1 cellular context compared by ENCODE assay signal in genomic region chr10:100038561-100039071, GRCh38.
TF ChIP-seq lines count a peak whose summit lies in the region.

No MANE protein-coding gene starts in this region.

TF ChIP-seq in HepG2, 621 proteins besides CTCF, POLR2A, EP300 and RAD21 (continued from another document and continues in another):
- TF ChIP-seq ZNF512 (CRISPR knock-in tag; IDR thresholded peaks at IDR 0.05) (no peak), ZNF775 (CRISPR knock-in tag; IDR thresholded peaks at IDR 0.05; ENCODE audit: borderline replicate concordance) (no peak), HNF4A (CRISPR knock-in tag; IDR thresholded peaks at IDR 0.05) (peak; percentile 97), KLF15 (CRISPR knock-in tag; IDR thresholded peaks at IDR 0.05; ENCODE audit: borderline replicate concordance) (no peak), SATB2 (CRISPR knock-in tag; IDR thresholded peaks at IDR 0.05) (no peak), RFX1 (IDR thresholded peaks at IDR 0.05) (no peak), EED (CRISPR knock-in tag; IDR thresholded peaks at IDR 0.05) (no peak), ZNF367 (CRISPR knock-in tag; IDR thresholded peaks at IDR 0.05; ENCODE audit: borderline replicate concordance) (no peak), BHLHE40 (IDR thresholded peaks at IDR 0.05; ENCODE audit: low read length) (no peak), MED13 (CRISPR knock-in tag; IDR thresholded peaks at IDR 0.05) (no peak), XBP1 (CRISPR knock-in tag; IDR thresholded peaks at IDR 0.05) (no peak), ZNF737 (CRISPR knock-in tag; IDR thresholded peaks at IDR 0.05; ENCODE audit: borderline replicate concordance) (no peak), SIX1 (CRISPR knock-in tag; IDR thresholded peaks at IDR 0.05; ENCODE audit: borderline replicate concordance) (no peak), ZNF589 (CRISPR knock-in tag; conservative IDR thresholded peaks at IDR 0.05) (no peak), HMGXB4 (CRISPR knock-in tag; IDR thresholded peaks at IDR 0.05; ENCODE audit: borderline replicate concordance in 1 of 2, low read depth in 1 of 2) (no peak), TARDBP (CRISPR knock-in tag; IDR thresholded peaks at IDR 0.05) (no peak), KLF16 (CRISPR knock-in tag; IDR thresholded peaks at IDR 0.05) (no peak), ZBTB7A (CRISPR knock-in tag; IDR thresholded peaks at IDR 0.05) (no peak), ZNF614 (CRISPR knock-in tag; IDR thresholded peaks at IDR 0.05; ENCODE audit: borderline replicate concordance) (no peak), ZNF543 (CRISPR knock-in tag; IDR thresholded peaks at IDR 0.05) (no peak), ARNTL (CRISPR knock-in tag; IDR thresholded peaks at IDR 0.05) (no peak), PBX3 (CRISPR knock-in tag; IDR thresholded peaks at IDR 0.05; ENCODE audit: borderline replicate concordance) (no peak), THAP7 (CRISPR knock-in tag; IDR thresholded peaks at IDR 0.05) (no peak), HOXA5 (CRISPR knock-in tag; IDR thresholded peaks at IDR 0.05) (no peak), ZNF607 (CRISPR knock-in tag; IDR thresholded peaks at IDR 0.05; ENCODE audit: borderline replicate concordance) (no peak), ZNF260 (CRISPR knock-in tag; IDR thresholded peaks at IDR 0.05; ENCODE audit: borderline replicate concordance, low read depth) (no peak), TBP (CRISPR knock-in tag; IDR thresholded peaks at IDR 0.05) (no peak), CCDC6 (CRISPR knock-in tag; IDR thresholded peaks at IDR 0.05) (no peak), ZNF678 (CRISPR knock-in tag; IDR thresholded peaks at IDR 0.05) (no peak), PRDM4 (CRISPR knock-in tag; IDR thresholded peaks at IDR 0.05; ENCODE audit: borderline replicate concordance) (no peak), MED1 (CRISPR knock-in tag; IDR thresholded peaks at IDR 0.05) (peak; percentile 53; the same call in 1 of the 2 replicates), ZNF781 (CRISPR knock-in tag; IDR thresholded peaks at IDR 0.05; ENCODE audit: borderline replicate concordance, not compliant biosample characterization) (no peak), ZMYM2 (CRISPR knock-in tag; IDR thresholded peaks at IDR 0.05) (peak; percentile 80; the same call in 1 of the 2 replicates), DRAP1 (CRISPR knock-in tag; IDR thresholded peaks at IDR 0.05) (peak; percentile 33; the same call in 1 of the 2 replicates), ZNF766 (CRISPR knock-in tag; IDR thresholded peaks at IDR 0.05; ENCODE audit: borderline replicate concordance) (no peak), MTA3 (CRISPR knock-in tag; IDR thresholded peaks at IDR 0.05) (no peak), CSRNP1 (CRISPR knock-in tag; IDR thresholded peaks at IDR 0.05) (no peak), ZSCAN25 (CRISPR knock-in tag; IDR thresholded peaks at IDR 0.05) (peak; percentile 53; the same call in 1 of the 2 replicates), MED8 (CRISPR knock-in tag; IDR thresholded peaks at IDR 0.05; ENCODE audit: insufficient replicate concordance) (no peak), SMC3 (IDR thresholded peaks at IDR 0.05; ENCODE audit: low read length) (no peak)
- TF ChIP-seq, protein P1, sequence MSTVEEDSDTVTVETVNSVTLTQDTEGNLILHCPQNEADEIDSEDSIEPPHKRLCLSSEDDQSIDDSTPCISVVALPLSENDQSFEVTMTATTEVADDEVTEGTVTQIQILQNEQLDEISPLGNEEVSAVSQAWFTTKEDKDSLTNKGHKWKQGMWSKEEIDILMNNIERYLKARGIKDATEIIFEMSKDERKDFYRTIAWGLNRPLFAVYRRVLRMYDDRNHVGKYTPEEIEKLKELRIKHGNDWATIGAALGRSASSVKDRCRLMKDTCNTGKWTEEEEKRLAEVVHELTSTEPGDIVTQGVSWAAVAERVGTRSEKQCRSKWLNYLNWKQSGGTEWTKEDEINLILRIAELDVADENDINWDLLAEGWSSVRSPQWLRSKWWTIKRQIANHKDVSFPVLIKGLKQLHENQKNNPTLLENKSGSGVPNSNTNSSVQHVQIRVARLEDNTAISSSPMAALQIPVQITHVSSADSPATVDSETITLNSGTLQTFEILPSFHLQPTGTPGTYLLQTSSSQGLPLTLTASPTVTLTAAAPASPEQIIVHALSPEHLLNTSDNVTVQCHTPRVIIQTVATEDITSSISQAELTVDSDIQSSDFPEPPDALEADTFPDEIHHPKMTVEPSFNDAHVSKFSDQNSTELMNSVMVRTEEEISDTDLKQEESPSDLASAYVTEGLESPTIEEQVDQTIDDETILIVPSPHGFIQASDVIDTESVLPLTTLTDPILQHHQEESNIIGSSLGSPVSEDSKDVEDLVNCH (CRISPR knock-in tag; IDR thresholded peaks at IDR 0.05), result no peak
- TF ChIP-seq, protein P2, sequence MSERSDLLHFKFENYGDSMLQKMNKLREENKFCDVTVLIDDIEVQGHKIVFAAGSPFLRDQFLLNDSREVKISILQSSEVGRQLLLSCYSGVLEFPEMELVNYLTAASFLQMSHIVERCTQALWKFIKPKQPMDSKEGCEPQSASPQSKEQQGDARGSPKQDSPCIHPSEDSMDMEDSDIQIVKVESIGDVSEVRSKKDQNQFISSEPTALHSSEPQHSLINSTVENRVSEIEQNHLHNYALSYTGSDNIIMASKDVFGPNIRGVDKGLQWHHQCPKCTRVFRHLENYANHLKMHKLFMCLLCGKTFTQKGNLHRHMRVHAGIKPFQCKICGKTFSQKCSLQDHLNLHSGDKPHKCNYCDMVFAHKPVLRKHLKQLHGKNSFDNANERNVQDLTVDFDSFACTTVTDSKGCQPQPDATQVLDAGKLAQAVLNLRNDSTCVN (CRISPR knock-in tag; IDR thresholded peaks at IDR 0.05; ENCODE audit: borderline replicate concordance), result no peak; the same call in 1 of the 2 replicates
- TF ChIP-seq, protein P3, sequence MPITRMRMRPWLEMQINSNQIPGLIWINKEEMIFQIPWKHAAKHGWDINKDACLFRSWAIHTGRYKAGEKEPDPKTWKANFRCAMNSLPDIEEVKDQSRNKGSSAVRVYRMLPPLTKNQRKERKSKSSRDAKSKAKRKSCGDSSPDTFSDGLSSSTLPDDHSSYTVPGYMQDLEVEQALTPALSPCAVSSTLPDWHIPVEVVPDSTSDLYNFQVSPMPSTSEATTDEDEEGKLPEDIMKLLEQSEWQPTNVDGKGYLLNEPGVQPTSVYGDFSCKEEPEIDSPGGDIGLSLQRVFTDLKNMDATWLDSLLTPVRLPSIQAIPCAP (CRISPR knock-in tag; IDR thresholded peaks at IDR 0.05; ENCODE audit: low read depth), result no peak
- TF ChIP-seq, protein P4, sequence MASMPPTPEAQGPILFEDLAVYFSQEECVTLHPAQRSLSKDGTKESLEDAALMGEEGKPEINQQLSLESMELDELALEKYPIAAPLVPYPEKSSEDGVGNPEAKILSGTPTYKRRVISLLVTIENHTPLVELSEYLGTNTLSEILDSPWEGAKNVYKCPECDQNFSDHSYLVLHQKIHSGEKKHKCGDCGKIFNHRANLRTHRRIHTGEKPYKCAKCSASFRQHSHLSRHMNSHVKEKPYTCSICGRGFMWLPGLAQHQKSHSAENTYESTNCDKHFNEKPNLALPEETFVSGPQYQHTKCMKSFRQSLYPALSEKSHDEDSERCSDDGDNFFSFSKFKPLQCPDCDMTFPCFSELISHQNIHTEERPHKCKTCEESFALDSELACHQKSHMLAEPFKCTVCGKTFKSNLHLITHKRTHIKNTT (CRISPR knock-in tag; IDR thresholded peaks at IDR 0.05), result no peak
- TF ChIP-seq, protein P5, sequence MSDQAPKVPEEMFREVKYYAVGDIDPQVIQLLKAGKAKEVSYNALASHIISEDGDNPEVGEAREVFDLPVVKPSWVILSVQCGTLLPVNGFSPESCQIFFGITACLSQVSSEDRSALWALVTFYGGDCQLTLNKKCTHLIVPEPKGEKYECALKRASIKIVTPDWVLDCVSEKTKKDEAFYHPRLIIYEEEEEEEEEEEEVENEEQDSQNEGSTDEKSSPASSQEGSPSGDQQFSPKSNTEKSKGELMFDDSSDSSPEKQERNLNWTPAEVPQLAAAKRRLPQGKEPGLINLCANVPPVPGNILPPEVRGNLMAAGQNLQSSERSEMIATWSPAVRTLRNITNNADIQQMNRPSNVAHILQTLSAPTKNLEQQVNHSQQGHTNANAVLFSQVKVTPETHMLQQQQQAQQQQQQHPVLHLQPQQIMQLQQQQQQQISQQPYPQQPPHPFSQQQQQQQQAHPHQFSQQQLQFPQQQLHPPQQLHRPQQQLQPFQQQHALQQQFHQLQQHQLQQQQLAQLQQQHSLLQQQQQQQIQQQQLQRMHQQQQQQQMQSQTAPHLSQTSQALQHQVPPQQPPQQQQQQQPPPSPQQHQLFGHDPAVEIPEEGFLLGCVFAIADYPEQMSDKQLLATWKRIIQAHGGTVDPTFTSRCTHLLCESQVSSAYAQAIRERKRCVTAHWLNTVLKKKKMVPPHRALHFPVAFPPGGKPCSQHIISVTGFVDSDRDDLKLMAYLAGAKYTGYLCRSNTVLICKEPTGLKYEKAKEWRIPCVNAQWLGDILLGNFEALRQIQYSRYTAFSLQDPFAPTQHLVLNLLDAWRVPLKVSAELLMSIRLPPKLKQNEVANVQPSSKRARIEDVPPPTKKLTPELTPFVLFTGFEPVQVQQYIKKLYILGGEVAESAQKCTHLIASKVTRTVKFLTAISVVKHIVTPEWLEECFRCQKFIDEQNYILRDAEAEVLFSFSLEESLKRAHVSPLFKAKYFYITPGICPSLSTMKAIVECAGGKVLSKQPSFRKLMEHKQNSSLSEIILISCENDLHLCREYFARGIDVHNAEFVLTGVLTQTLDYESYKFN (CRISPR knock-in tag; conservative IDR thresholded peaks at IDR 0.05), result peak; percentile 90
